Comparison of ENCODE assay signal across 9 cellular contexts in genomic region chr14:103091041-103091882, GRCh38. TPM values are rescaled to one million over a fixed set of nuclear protein-coding genes. Genes with fewer than 3 reads are reported as not detected.
DNase-seq lines count a peak whose midpoint lies in the region; ATAC-seq and TF ChIP-seq lines count a peak whose summit lies in the region.
"Had no signal": no experiment of that assay in that cellular context is flagged by ENCODE, and none has a peak within 500 bp of the region (broad histone marks: within the 10 kb centered on the region; RNA-seq: fewer than 3 reads in every experiment).

No MANE protein-coding gene starts in this region.

- H3K27ac ChIP-seq in SK-N-SH (ENCODE audit: low read depth in 2 of 2, low read length in 1 of 2): no peak overlapping the region

- no peak for TF ChIP-seq EP300 in SK-N-SH (IDR thresholded peaks at IDR 0.05; ENCODE audit: borderline replicate concordance in 1 of 2, low read depth in 1 of 2, low read length in 1 of 2)

- H3K9me2 ChIP-seq in SK-N-SH: no peaks in the 10 kb centered on the region

- TF ChIP-seq RAD21 in SK-N-SH (IDR thresholded peaks at IDR 0.05; ENCODE audit: low read length): peak; percentile 20; the same call in 1 of the 2 replicates

- H3K4me2 ChIP-seq in SK-N-SH: peak overlapping the region; percentile 50; the same call in 1 of the 2 replicates

- H3K4me1 Mint-ChIP-seq in activated naive CD8-positive, alpha-beta T cell treated with anti-CD3 and anti-CD28 coated beads for 36 hours: peaks cover 8% of the 10 kb centered on the region

- H3K9ac ChIP-seq in SK-N-SH: no peak overlapping the region
- no peak overlapping the region for H3K9ac ChIP-seq in iPS-15b (ENCODE audit: low read depth, low read length)

- H4K20me1 ChIP-seq in SK-N-SH (ENCODE audit: insufficient read depth): no peaks in the 10 kb centered on the region

- H3K4me3 Mint-ChIP-seq in activated naive CD8-positive, alpha-beta T cell treated with anti-CD3 and anti-CD28 coated beads for 36 hours: peak overlapping the region; percentile 55

- H3K36me3 Mint-ChIP-seq in activated naive CD8-positive, alpha-beta T cell treated with anti-CD3 and anti-CD28 coated beads for 36 hours: no peaks in the 10 kb centered on the region

- peaks cover 6% of the 10 kb centered on the region for H3K27me3 Mint-ChIP-seq in activated naive CD8-positive, alpha-beta T cell treated with anti-CD3 and anti-CD28 coated beads for 36 hours

- DNase-seq in GM12865 (ENCODE audit: low read depth): peak; percentile 79
- peak; percentile 94 for DNase-seq in SK-N-SH
- DNase-seq in activated naive CD8-positive, alpha-beta T cell treated with anti-CD3 and anti-CD28 coated beads for 36 hours: peak; percentile 78
- DNase-seq in stimulated activated CD4-positive, alpha-beta T cell treated with anti-CD3 and anti-CD28 coated beads, Interleukin-1b, Interleukin-23, amount 100 ng/mL, for 24 hours (ENCODE audit: low read depth in 4 of 4, low spot score in 1 of 4): peak; percentile 49 to 74 (median 66)
- no peak for DNase-seq in superior temporal gyrus (ENCODE audit: extremely low spot score)
- no peak for DNase-seq in NCI-H2196 (lab: John Stamatoyannopoulos, UW; ENCODE audit: unreplicated experiment)

- CTCF ChIA-PET in SK-N-SH (lab: Yijun Ruan, JAX): interaction anchor here (0.6 to 6.3 kb wide), 10 partner anchors 9 to 300 kb away, joined by 3 to 69 read pairs (median 4); no protein-coding TSS in a partner anchor

- no peak overlapping the region for H3K27ac Mint-ChIP-seq in activated naive CD8-positive, alpha-beta T cell treated with anti-CD3 and anti-CD28 coated beads for 36 hours

- POLR2A ChIA-PET in SK-N-SH (lab: Yijun Ruan, JAX): no interaction called here

- ATAC-seq in HG02981 (IDR thresholded peaks at IDR 0.05; ENCODE audit: unreplicated experiment): peak; percentile 51

- TF ChIP-seq CTCF in GM12865 (IDR thresholded peaks at IDR 0.05; ENCODE audit: insufficient read depth, low read depth, low read length, missing control alignments): peak; percentile 66
- TF ChIP-seq CTCF in SK-N-SH (IDR thresholded peaks at IDR 0.05): peak; percentile 34; the same call in 1 of the 2 replicates

- no peaks in the 10 kb centered on the region for H3K79me2 ChIP-seq in SK-N-SH (ENCODE audit: insufficient read depth)

- H3K4me1 ChIP-seq in SK-N-SH (ENCODE audit: control insufficient read depth in 1 of 2, insufficient read depth in 2 of 2, low read depth in 1 of 2, low read length in 1 of 2) (peaks cover 0 to 4% of the 10 kb centered on the region in 2 experiments; a peak in 1 of 4 replicates), iPS-15b (ENCODE audit: control insufficient read depth, insufficient read depth, low read length) (no peaks in the 10 kb centered on the region)

- H3F3A ChIP-seq in SK-N-SH (replicated peaks; ENCODE audit: insufficient read depth): peaks cover 4% of the 10 kb centered on the region

- H3K36me3 ChIP-seq in SK-N-SH (replicated peaks in 1 of 2; ENCODE audit: control insufficient read depth in 1 of 2, insufficient read depth in 2 of 2, low read length in 1 of 2) (no peaks in the 10 kb centered on the region), iPS-15b (ENCODE audit: control insufficient read depth, insufficient read depth, low read length) (no peaks in the 10 kb centered on the region)

- no peak overlapping the region for H2AFZ ChIP-seq in SK-N-SH (ENCODE audit: low read depth)

- no peaks in the 10 kb centered on the region for H3K9me3 ChIP-seq in SK-N-SH
- no peaks in the 10 kb centered on the region for H3K9me3 ChIP-seq in iPS-15b (ENCODE audit: control insufficient read depth, insufficient read depth, low read length)

- WGBS in SK-N-SH (ENCODE audit: low lambda C conversion rate): 61% methylated on average over 12 of the region's 69 CpGs

- H3K4me3 ChIP-seq in GM12865 (ENCODE audit: low read depth, low read length) (peak overlapping the region; percentile 50), SK-N-SH (ENCODE audit: low read depth in 2 of 2, low read length in 1 of 2) (peak overlapping the region in 1 of 2 experiments; percentile 33; a peak in 2 of 4 replicates), iPS-15b (ENCODE audit: low read depth, low read length) (peak overlapping the region; percentile 41)

- H3K27me3 ChIP-seq in SK-N-SH (ENCODE audit: insufficient read depth) (no peaks in the 10 kb centered on the region), iPS-15b (ENCODE audit: control insufficient read depth, insufficient read depth, low read length) (peaks cover 5% of the 10 kb centered on the region)

- H3K9me3 Mint-ChIP-seq in activated naive CD8-positive, alpha-beta T cell treated with anti-CD3 and anti-CD28 coated beads for 36 hours: no peaks in the 10 kb centered on the region

TF ChIP-seq in SK-N-SH, 30 proteins besides CTCF, POLR2A, EP300 and RAD21:
- TF ChIP-seq MXI1 (IDR thresholded peaks at IDR 0.05; ENCODE audit: low read depth, low read length) (no peak), SMC3 (IDR thresholded peaks at IDR 0.05; ENCODE audit: low read depth, low read length) (peak; percentile 15)

RNA-seq across cellular contexts. Expression of gene EXOC3L4, which starts 3.3 kb away (rescaled TPM):
- 0.21 and 0.46 TPM in 2 replicates for polyA plus RNA-seq in SK-N-SH (2012; rRNA removed)
- 0.04 and 0.08 TPM in 2 replicates for polyA plus RNA-seq in SK-N-SH (2012; cell fraction: cytosol; rRNA removed)
- 0.72 and 0.73 TPM in 2 replicates for polyA plus RNA-seq in SK-N-SH (2012; cell fraction: nucleus; rRNA removed)
- total RNA-seq in activated naive CD8-positive, alpha-beta T cell treated with anti-CD3 and anti-CD28 coated beads for 36 hours: not detected
- total RNA-seq: dermis microvascular lymphatic vessel endothelial cell had no signal

RNA-seq across cellular contexts. Expression of gene LBHD2, which starts 7.3 kb away (rescaled TPM):
- polyA plus RNA-seq in SK-N-SH (2012; rRNA removed): not detected in 2 replicates
- polyA plus RNA-seq in SK-N-SH (2012; cell fraction: cytosol; rRNA removed): not detected in 2 replicates
- polyA plus RNA-seq in SK-N-SH (2012; cell fraction: nucleus; rRNA removed): not detected in 2 replicates
- not detected for total RNA-seq in activated naive CD8-positive, alpha-beta T cell treated with anti-CD3 and anti-CD28 coated beads for 36 hours
- total RNA-seq: dermis microvascular lymphatic vessel endothelial cell had no signal

RNA-seq across cellular contexts. Expression of gene TNFAIP2, which starts 32.0 kb away (rescaled TPM):
- 11.8 and 16.0 TPM in 2 replicates for polyA plus RNA-seq in SK-N-SH (2012; rRNA removed)
- polyA plus RNA-seq in SK-N-SH (2012; cell fraction: cytosol; rRNA removed): 4.8 and 7.6 TPM in 2 replicates
- polyA plus RNA-seq in SK-N-SH (2012; cell fraction: nucleus; rRNA removed): 31.4 and 61.9 TPM in 2 replicates
- total RNA-seq in activated naive CD8-positive, alpha-beta T cell treated with anti-CD3 and anti-CD28 coated beads for 36 hours: under 1 TPM; 0.10 to 0.85 TPM

RNA-seq across cellular contexts. Expression of gene CDC42BPB, which starts 33.9 kb away (rescaled TPM):
- polyA plus RNA-seq in SK-N-SH (2012; rRNA removed): 59.7 and 61.6 TPM in 2 replicates
- 30.0 and 41.9 TPM in 2 replicates for polyA plus RNA-seq in SK-N-SH (2012; cell fraction: cytosol; rRNA removed)
- polyA plus RNA-seq in SK-N-SH (2012; cell fraction: nucleus; rRNA removed): 160 and 189 TPM in 2 replicates
- total RNA-seq in activated naive CD8-positive, alpha-beta T cell treated with anti-CD3 and anti-CD28 coated beads for 36 hours: 1 to 10 TPM; 2.0 to 2.5 TPM

Comparison
In these comparisons a context has a peak if more than half of its experiments do, and no peak if none do; other contexts are left out.
1. DNase-seq: peak in GM12865 (single experiment), SK-N-SH (single experiment), activated naive CD8-positive, alpha-beta T cell treated with anti-CD3 and anti-CD28 coated beads for 36 hours (single experiment) and stimulated activated CD4-positive, alpha-beta T cell treated with anti-CD3 and anti-CD28 coated beads, Interleukin-1b, Interleukin-23, amount 100 ng/mL, for 24 hours (4 of 4); none in superior temporal gyrus (single experiment) and NCI-H2196 (single experiment).